8 cellular contexts compared by ENCODE assay signal in genomic region chr16:77584205-77584859, GRCh38.
A peak's percentile ranks its signal among the peaks of the same experiment; 100 is the strongest.
DNase-seq lines count a peak whose midpoint lies in the region; ATAC-seq and FAIRE-seq lines count a peak whose summit lies in the region.

No MANE protein-coding gene starts in this region.

- no peaks in the 10 kb centered on the region for H3K27me3 ChIP-seq in small intestine (ENCODE audit: control insufficient read depth in 2 of 2, insufficient read depth in 2 of 2, low read length in 2 of 2)

- H3K27ac ChIP-seq in small intestine (ENCODE audit: low read depth in 1 of 2, low read length in 1 of 2), result no peak overlapping the region

- no peak for FAIRE-seq in small intestine (lab: Jason Lieb, UNC)

- 33 to 39% (median 35%) methylated on average over 7 of the region's 7 CpGs for WGBS in small intestine, 3 donors

- no peaks in the 10 kb centered on the region for H3K4me1 ChIP-seq in small intestine (ENCODE audit: control insufficient read depth in 2 of 2, insufficient read depth in 1 of 2, low read depth in 1 of 2, low read length in 1 of 2)

- no peak overlapping the region for H3K4me3 ChIP-seq in small intestine (ENCODE audit: low read depth in 1 of 2, low read length in 2 of 2)

- ATAC-seq in GM18517 (IDR thresholded peaks at IDR 0.05; ENCODE audit: unreplicated experiment), result peak; percentile 72
- no peak for ATAC-seq in HG03457 (IDR thresholded peaks at IDR 0.05; ENCODE audit: unreplicated experiment)

- in situ Hi-C loops in KBM-7 (cut with MboI; ENCODE audit: low pct_unique_long_range_greater_than_20kb, low sequenced_read_pairs), result loop anchor here (25.0 kb wide), 1 partner anchor 347 kb away; no protein-coding TSS in a partner anchor

- DNase-seq in AML-193 (lab: John Stamatoyannopoulos, UW) (peak; percentile 59 to 63), KBM-7 (peak; percentile 57), RPMI7951 (ENCODE audit: low read depth) (peak; percentile 51), amniotic stem cell (lab: John Stamatoyannopoulos, UW) (peak; percentile 9), hepatic stellate cell (ENCODE audit: low spot score) (peak; percentile 42), small intestine (peak; percentile 36)

- no peaks in the 10 kb centered on the region for H3K9me3 ChIP-seq in small intestine (ENCODE audit: control insufficient read depth, low read depth)

- H3K36me3 ChIP-seq in small intestine (ENCODE audit: control insufficient read depth in 2 of 2, insufficient read depth in 2 of 2, low read length in 2 of 2), result no peaks in the 10 kb centered on the region

Comparison
In these comparisons a context has a peak if more than half of its experiments do, and no peak if none do; other contexts are left out.
1. DNase-seq: peak in every context shown above with its lines; median percentile 61 in AML-193; 57 in KBM-7; 51 in RPMI7951; 42 in hepatic stellate cell; 36 in small intestine; 9 in amniotic stem cell.